ENCODE assay signal across 34 cellular contexts in the genomic region with DNA sequence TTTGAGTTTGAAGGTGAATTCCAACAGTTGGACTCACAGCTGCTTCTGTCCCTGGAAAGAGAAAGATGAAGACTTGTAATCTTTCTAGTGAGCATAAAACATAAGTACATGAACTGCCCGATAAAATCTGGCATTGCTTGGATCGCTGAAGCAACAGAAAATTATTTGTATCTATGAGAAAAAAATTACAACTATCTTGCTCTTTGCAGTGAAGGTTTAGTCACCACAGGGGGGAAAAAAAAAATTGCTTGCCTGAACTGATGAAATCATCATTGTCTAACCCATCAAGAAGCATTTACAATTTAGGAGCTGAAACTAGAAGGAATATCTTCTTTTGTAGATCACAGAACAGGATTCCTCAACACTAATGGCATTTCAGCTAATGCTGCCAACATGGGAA. TPM values are rescaled to one million over a fixed set of nuclear protein-coding genes. Genes with fewer than 3 reads are reported as not detected.
A peak's percentile ranks its signal among the peaks of the same experiment; 100 is the strongest.
DNase-seq lines count a peak whose midpoint lies in the region; ATAC-seq and TF ChIP-seq lines count a peak whose summit lies in the region.
"Had no signal": no experiment of that assay in that cellular context is flagged by ENCODE, and none has a peak within 500 bp of the region (broad histone marks: within the 10 kb centered on the region; RNA-seq: fewer than 3 reads in every experiment).

No MANE protein-coding gene starts in this region.

- no peaks in the 10 kb centered on the region for H3K9me1 ChIP-seq in IMR-90 (ENCODE audit: insufficient read depth, low read length)

- no CpG with 5 or more reads among the region's 2 CpGs for WGBS in IMR-90 (ENCODE audit: extremely low coverage in 2 of 2, insufficient read length in 1 of 2), 2 experiments
- WGBS in heart right ventricle, 2 donors, result 90 to 91% methylated on average over 2 of the region's 2 CpGs
- WGBS in lower leg skin, 2 donors, result 85 to 89% methylated on average over 2 of the region's 2 CpGs

- H4K8ac ChIP-seq in IMR-90 (ENCODE audit: low read depth in 2 of 2, low read length in 2 of 2), result no peak overlapping the region

- no TSS peak for BruUV-seq in IMR-90 (replicated peaks; lab: Mats Ljungman, UMichigan)

- H4K91ac ChIP-seq in IMR-90 (ENCODE audit: insufficient read depth, low read depth, low read length), result no peak overlapping the region

- no peak overlapping the region for H2AFZ ChIP-seq in IMR-90 (replicated peaks; ENCODE audit: low read length, poor library complexity)

- no peaks in the 10 kb centered on the region for H3K79me1 ChIP-seq in IMR-90 (ENCODE audit: low read depth in 1 of 2, low read length in 2 of 2)

- no peak overlapping the region for H3K56ac ChIP-seq in IMR-90 (ENCODE audit: extremely low read depth, insufficient read depth, low read length)

- H3K4me3 ChIP-seq in IMR-90 (ENCODE audit: insufficient read depth, low read depth, low read length), result no peak overlapping the region
- H3K4me3 ChIP-seq in brain microvascular endothelial cell (ENCODE audit: low read depth, low read length), result no peak overlapping the region
- no peak overlapping the region for H3K4me3 ChIP-seq in heart right ventricle
- H3K4me3 ChIP-seq in lower leg skin (ENCODE audit: low read depth, poor library complexity, severe bottlenecking), result no peak overlapping the region
- H3K4me3 ChIP-seq: BLaER1 treated with 17β-estradiol and CSF1 and Interleukin-3, amounts not matched to agents 10 nM and 100 nM; right lobe of liver; tibial artery had no signal

- no peak overlapping the region for H2BK20ac ChIP-seq in IMR-90 (ENCODE audit: low read depth, low read length)

- H2BK120ac ChIP-seq in IMR-90 (ENCODE audit: low read depth, low read length), result no peak overlapping the region

- ATAC-seq in IMR-90 (ENCODE audit: low read depth) (peak; percentile 35; the same call in 1 of the 2 replicates), heart right ventricle (no peak)
- ATAC-seq: naive thymus-derived CD4-positive, alpha-beta T cell; Panc1; right lobe of liver had no signal

- H3K4ac ChIP-seq in IMR-90 (ENCODE audit: low read depth, low read length), result no peak overlapping the region

- no peak overlapping the region for H3K23ac ChIP-seq in IMR-90 (ENCODE audit: low read depth, low read length)

- H3K27ac ChIP-seq in IMR-90 (ENCODE audit: insufficient read depth, low read length) (no peak overlapping the region), brain microvascular endothelial cell (no peak overlapping the region), heart right ventricle (no peak overlapping the region)
- H3K27ac ChIP-seq: BLaER1 treated with 17β-estradiol and CSF1 and Interleukin-3, amounts not matched to agents 10 nM and 100 nM; right lobe of liver; tibial artery had no signal

- dilution Hi-C loops in IMR-90 (cut with HindIII; ENCODE audit: low sequenced_read_pairs, unreplicated experiment), result no loop called here

- H2BK15ac ChIP-seq in IMR-90 (ENCODE audit: low read depth, low read length), result no peak overlapping the region

- CTCF ChIA-PET in IMR-90 (lab: Yijun Ruan, JAX), result interaction anchor here (1.0 to 1.2 kb wide), 2 partner anchors 205 to 468 kb away, joined by 3 read pairs; no protein-coding TSS in a partner anchor

- peaks cover 3% of the 10 kb centered on the region for H3K9me3 ChIP-seq in IMR-90 (ENCODE audit: control insufficient read depth, insufficient read depth, low read length)
- H3K9me3 ChIP-seq in heart right ventricle, result no peaks in the 10 kb centered on the region
- H3K9me3 ChIP-seq: right lobe of liver, tibial artery had no signal

- DNase-seq in AG20443 (ENCODE audit: low spot score) (peak; percentile 15), IMR-90 (peak; percentile 59), brain microvascular endothelial cell (peak; percentile 43), kidney tubule cell (ENCODE audit: low spot score) (peak; percentile 21), heart right ventricle (no peak), lower leg skin (ENCODE audit: low spot score in 2 of 2) (no peak), NCI-H82 (lab: John Stamatoyannopoulos, UW) (no peak), NCI-H2171 (lab: John Stamatoyannopoulos, UW) (no peak)
- DNase-seq: ACHN; activated CD4-positive, alpha-beta T cell treated with anti-CD3 and anti-CD28 coated beads, Interleukin-2, amount 50 U/mL, for 48 hours; activated CD4-positive, CD25-positive, alpha-beta regulatory T cell treated with anti-CD3 and anti-CD28 coated beads, Interleukin-2, amount 50 U/mL, for 72 hours; activated naive CD4-positive, alpha-beta T cell; COR-L47; DMS53; GDM1; KBM-7; kidney; midbrain; naive thymus-derived CD4-positive, alpha-beta T cell; NCI-H2029; NCI-H526; nucleus accumbens; right lobe of liver; SHP77; stimulated activated CD4-positive, alpha-beta T cell treated with anti-CD3 and anti-CD28 coated beads, Interleukin-4, amount 100 ng/mL, for 4 hours; tibial artery had no signal

- no peaks in the 10 kb centered on the region for H4K20me1 ChIP-seq in IMR-90 (ENCODE audit: insufficient read depth, low read length)
- H4K20me1 ChIP-seq: BLaER1 treated with 17β-estradiol and CSF1 and Interleukin-3, amounts not matched to agents 10 nM and 100 nM had no signal

- no peak overlapping the region for H3K9ac ChIP-seq in IMR-90 (ENCODE audit: low read depth, low read length)
- H3K9ac ChIP-seq: BLaER1 treated with 17β-estradiol and CSF1 and Interleukin-3, amounts not matched to agents 10 nM and 100 nM had no signal

- in situ Hi-C loops in IMR-90 (cut with MboI; ENCODE audit: low sequenced_read_pairs) (loop anchor here (5.0 to 10.0 kb wide), 2 partner anchors 207 to 465 kb away; no protein-coding TSS in a partner anchor), brain microvascular endothelial cell (cut with HindIII; ENCODE audit: low pct_ligation_motif_present, low sequenced_read_pairs) (no loop called here)

- H3K4me1 ChIP-seq in IMR-90 (ENCODE audit: control insufficient read depth, insufficient read depth, low read length) (no peaks in the 10 kb centered on the region), heart right ventricle (peaks cover 0 to 6% (median 0%) of the 10 kb centered on the region in 9 donors)
- H3K4me1 ChIP-seq: right lobe of liver, tibial artery had no signal

- H3K36me3 ChIP-seq in IMR-90 (ENCODE audit: control insufficient read depth, insufficient read depth, low read length), result no peaks in the 10 kb centered on the region
- no peaks in the 10 kb centered on the region for H3K36me3 ChIP-seq in brain microvascular endothelial cell (replicated peaks)
- no peaks in the 10 kb centered on the region for H3K36me3 ChIP-seq in heart right ventricle
- H3K36me3 ChIP-seq: BLaER1 treated with 17β-estradiol and CSF1 and Interleukin-3, amounts not matched to agents 10 nM and 100 nM; right lobe of liver; tibial artery had no signal

- TF ChIP-seq CTCF in IMR-90 (conservative IDR thresholded peaks at IDR 0.05; ENCODE audit: low read depth, low read length), result no peak
- no peak for TF ChIP-seq CTCF in brain microvascular endothelial cell (IDR thresholded peaks at IDR 0.05; ENCODE audit: low read depth, low read length, missing control alignments)
- TF ChIP-seq CTCF in heart right ventricle (IDR thresholded peaks at IDR 0.05), result no peak
- TF ChIP-seq CTCF in lower leg skin (IDR thresholded peaks at IDR 0.05), result no peak

- H3K27me3 ChIP-seq in IMR-90 (ENCODE audit: control insufficient read depth, insufficient read depth, low read length), result no peaks in the 10 kb centered on the region
- H3K27me3 ChIP-seq in brain microvascular endothelial cell (replicated peaks), result no peaks in the 10 kb centered on the region
- H3K27me3 ChIP-seq in heart right ventricle, result no peaks in the 10 kb centered on the region
- H3K27me3 ChIP-seq: BLaER1 treated with 17β-estradiol and CSF1 and Interleukin-3, amounts not matched to agents 10 nM and 100 nM; right lobe of liver; tibial artery had no signal

- no peak overlapping the region for H2AK5ac ChIP-seq in IMR-90 (ENCODE audit: low read depth, low read length)

- no peak overlapping the region; the same call in 1 of the 2 replicates for H3K18ac ChIP-seq in IMR-90 (ENCODE audit: low read depth, low read length)

- no peak overlapping the region for H3K4me2 ChIP-seq in IMR-90 (ENCODE audit: low read depth, low read length)
- H3K4me2 ChIP-seq: BLaER1 treated with 17β-estradiol and CSF1 and Interleukin-3, amounts not matched to agents 10 nM and 100 nM had no signal

- no peak overlapping the region for H3K14ac ChIP-seq in IMR-90 (replicated peaks; ENCODE audit: low read depth, low read length)

- TF ChIP-seq RAD21 in IMR-90 (IDR thresholded peaks at IDR 0.05; ENCODE audit: low read length), result no peak

- POLR2A ChIA-PET in IMR-90 (lab: Charles Lee; ENCODE audit: unreplicated experiment), result no interaction called here

- H4K5ac ChIP-seq in IMR-90 (ENCODE audit: low read depth, low read length), result no peak overlapping the region

- no peak overlapping the region for H2AK9ac ChIP-seq in IMR-90 (replicated peaks; ENCODE audit: low read depth, low read length, poor library complexity)

- TF ChIP-seq POLR2A in IMR-90 (IDR thresholded peaks at IDR 0.05; ENCODE audit: low read depth, low read length) (no peak), lower leg skin (IDR thresholded peaks at IDR 0.05) (no peak)

- intact Hi-C loops in IMR-90 (cut with micrococcal nuclease) (no loop called here), heart right ventricle (cut with DNase I) (loop anchor here in 5 of 10 donors (5.0 to 10.0 kb wide), 5 partner anchors 75 to 465 kb away; no protein-coding TSS in a partner anchor), lower leg skin (cut with DNase I; ENCODE audit: low total_unique reads) (no loop called here)

- H2BK5ac ChIP-seq in IMR-90 (ENCODE audit: low read depth, low read length, poor library complexity, severe bottlenecking), result no peak overlapping the region

TF ChIP-seq in IMR-90, 13 proteins besides CTCF, POLR2A, EP300 and RAD21 (continues in another document):
- no peak for TF ChIP-seq BHLHE40 (IDR thresholded peaks at IDR 0.05; ENCODE audit: low read depth, low read length)
- TF ChIP-seq NFE2L2 (IDR thresholded peaks at IDR 0.05; ENCODE audit: low read depth, low read length), result no peak
- no peak for TF ChIP-seq CHD1 (IDR thresholded peaks at IDR 0.05; ENCODE audit: low read depth, low read length)

RNA-seq across cellular contexts. Expression of gene TMEM207, which starts 20.0 kb away (rescaled TPM):
- total RNA-seq in IMR-90 (2012; rRNA removed) (not detected in 2 replicates), heart right ventricle (not detected), lower leg skin (not detected)
- polyA plus RNA-seq in IMR-90 (2012; rRNA removed) (not detected in 2 replicates), heart right ventricle (not detected)
- not detected in 2 replicates for polyA plus RNA-seq in IMR-90 (2012; cell fraction: cytosol; rRNA removed)
- polyA plus RNA-seq in IMR-90 (2012; cell fraction: nucleus; rRNA removed; ENCODE audit: low replicate concordance), result not detected in 2 replicates
- total RNA-seq: endothelial cell of umbilical vein; kidney; liver; M059J; naive thymus-derived CD4-positive, alpha-beta T cell; progenitor cell of endocrine pancreas; right lobe of liver; T-helper 2 cell treated with Interferon-gamma antibody and Interleukin-4, amounts not matched to agents 100 ng/mL and 5 ng/mL, for 36 hours had no signal
- polyA plus RNA-seq: adipose tissue; endothelial cell of umbilical vein; liver; naive thymus-derived CD4-positive, alpha-beta T cell had no signal

RNA-seq across cellular contexts. Expression of gene CLDN16, which starts 41.7 kb away (rescaled TPM):
- total RNA-seq in IMR-90 (2012; rRNA removed) (under 0.01 TPM in 2 replicates), heart right ventricle (not detected), lower leg skin (1 to 10 TPM; 1.1 to 5.1 (median 2.2) TPM)
- polyA plus RNA-seq in IMR-90 (2012; rRNA removed) (0.09 and 0.22 TPM in 2 replicates), heart right ventricle (not detected)
- 0.13 TPM in 1 of 2 replicates, not detected in the other for polyA plus RNA-seq in IMR-90 (2012; cell fraction: cytosol; rRNA removed)
- 0.02 and 0.07 TPM in 2 replicates for polyA plus RNA-seq in IMR-90 (2012; cell fraction: nucleus; rRNA removed; ENCODE audit: low replicate concordance)
- total RNA-seq: endothelial cell of umbilical vein; M059J; naive thymus-derived CD4-positive, alpha-beta T cell; T-helper 2 cell treated with Interferon-gamma antibody and Interleukin-4, amounts not matched to agents 100 ng/mL and 5 ng/mL, for 36 hours had no signal
- polyA plus RNA-seq: naive thymus-derived CD4-positive, alpha-beta T cell had no signal

Comparison
In these comparisons a context has a peak if more than half of its experiments do, and no peak if none do; other contexts are left out.
1. DNase-seq: peak in AG20443 (single experiment), IMR-90 (single experiment), brain microvascular endothelial cell (single experiment) and kidney tubule cell (single experiment); none in heart right ventricle (0 of 2), lower leg skin (0 of 2), NCI-H82 (single experiment) and NCI-H2171 (single experiment).